ENCODE assay signal across 23 cellular contexts in the genomic region with DNA sequence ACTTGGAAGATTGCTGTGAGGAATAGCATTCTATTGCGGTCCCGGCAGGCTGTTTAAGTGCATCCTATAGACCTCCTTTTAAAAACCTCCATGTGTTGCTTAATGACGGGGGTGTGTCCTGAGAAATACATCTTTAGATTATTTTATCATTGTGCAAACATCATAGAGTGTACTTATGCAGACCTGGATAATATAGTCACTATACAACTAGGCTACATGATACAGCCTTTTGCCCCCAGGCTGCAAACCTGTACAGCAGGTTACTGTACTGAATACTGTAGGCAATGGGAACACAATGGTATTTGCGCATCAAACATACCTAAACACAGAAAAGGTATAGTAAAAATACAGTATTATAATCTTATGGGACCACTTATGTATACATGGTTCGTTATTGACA.
"Had no signal": no experiment of that assay in that cellular context is flagged by ENCODE, and none has a peak within 500 bp of the region (broad histone marks: within the 10 kb centered on the region; RNA-seq: fewer than 3 reads in every experiment).

No MANE protein-coding gene starts in this region.

- H3K36me3 ChIP-seq: left lung, lower lobe of right lung, pancreas, prostate gland, spleen, suprapubic skin, thoracic aorta, tibial artery, uterus had no signal

- H3K27ac ChIP-seq: left lung, lower lobe of right lung, pancreas, prostate gland, skin epidermis, spleen, suprapubic skin, thoracic aorta, tibial artery, uterus had no signal

- H3K9me3 ChIP-seq: left lung, lower lobe of right lung, pancreas, prostate gland, suprapubic skin, thoracic aorta, tibial artery, uterus had no signal

- H3K27me3 ChIP-seq: left lung, pancreas, suprapubic skin, tibial artery, uterus had no signal

- H3K4me1 ChIP-seq: left lung, lower lobe of right lung, pancreas, prostate gland, spleen, tibial artery, uterus had no signal

- DNase-seq: kidney glomerular epithelial cell; left cardiac atrium; left lung; lower lobe of right lung; mammary epithelial cell; mesenchymal stem cell; naive thymus-derived CD8-positive, alpha-beta T cell; nucleus accumbens; pancreas; posterior cingulate gyrus; retina; right cardiac atrium; spleen; stimulated activated CD4-positive, alpha-beta T cell treated with anti-CD3 and anti-CD28 coated beads, Interleukin-4, amount 100 ng/mL, for 24 hours; stimulated activated naive CD4-positive, alpha-beta T cell; tibial artery; uterus had no signal

- H3K4me3 ChIP-seq: left lung, lower lobe of right lung, pancreas, prostate gland, skin epidermis, spleen, suprapubic skin, thoracic aorta, tibial artery, uterus had no signal

- ATAC-seq: left lung; lower lobe of right lung; naive thymus-derived CD8-positive, alpha-beta T cell; pancreas; right cardiac atrium; sciatic nerve; stimulated activated effector memory CD8-positive, alpha-beta T cell treated with anti-CD3 and anti-CD28 coated beads, Interleukin-12 subunit alpha, Interleukin-12 subunit beta, amount 100 ng/mL, for 72 hours had no signal
